Comparison of ENCODE assay signal across 5 cellular contexts in the genomic region with DNA sequence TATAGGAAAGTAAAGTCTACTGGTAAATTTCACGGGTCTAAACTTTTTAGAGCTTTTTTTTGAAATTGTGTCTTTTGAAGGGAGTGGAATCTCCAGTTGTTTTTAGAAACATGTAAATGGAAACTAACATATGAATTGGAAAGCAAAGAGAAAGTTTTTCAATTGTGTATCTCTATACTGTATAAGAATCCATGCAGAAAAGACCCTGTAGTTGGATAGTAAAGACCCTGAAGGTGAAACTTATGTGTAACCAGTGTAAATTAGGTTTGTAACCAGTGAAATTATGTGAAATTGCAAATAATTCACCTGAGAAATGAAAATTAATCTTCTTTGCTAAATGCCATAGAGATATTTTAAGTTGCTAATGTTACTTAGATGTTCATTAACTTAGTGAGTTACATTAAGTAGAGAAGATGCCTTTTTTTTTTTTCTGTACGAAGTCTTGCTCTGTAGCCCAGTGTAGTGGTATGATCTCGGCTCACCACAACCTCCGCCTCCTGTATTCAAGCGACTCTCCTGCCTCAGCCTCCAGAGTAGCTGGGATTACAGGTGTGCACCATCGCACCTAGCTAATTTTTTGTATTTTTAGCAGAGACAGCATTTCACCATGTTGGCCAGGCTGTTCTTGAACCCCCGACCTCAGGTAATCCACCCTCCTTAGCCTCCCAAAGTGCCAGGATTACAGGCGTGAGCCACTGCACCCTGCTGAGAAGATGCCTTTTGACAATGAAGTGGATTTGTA. TPM values are rescaled to one million over a fixed set of nuclear protein-coding genes. Genes with fewer than 3 reads are reported as not detected.
"Had no signal": no experiment of that assay in that cellular context is flagged by ENCODE, and none has a peak within 500 bp of the region (broad histone marks: within the 10 kb centered on the region; RNA-seq: fewer than 3 reads in every experiment).

No MANE protein-coding gene starts in this region.

RNA-seq across cellular contexts. Expression of gene CCT8L2, which starts 11.8 kb away (rescaled TPM):
- total RNA-seq: M059J, NCI-H460, Right ventricle myocardium superior, SJSA1 had no signal
- polyA plus RNA-seq: IgD-negative memory B cell had no signal
